Comparison of ENCODE assay signal across 28 cellular contexts in the genomic region with DNA sequence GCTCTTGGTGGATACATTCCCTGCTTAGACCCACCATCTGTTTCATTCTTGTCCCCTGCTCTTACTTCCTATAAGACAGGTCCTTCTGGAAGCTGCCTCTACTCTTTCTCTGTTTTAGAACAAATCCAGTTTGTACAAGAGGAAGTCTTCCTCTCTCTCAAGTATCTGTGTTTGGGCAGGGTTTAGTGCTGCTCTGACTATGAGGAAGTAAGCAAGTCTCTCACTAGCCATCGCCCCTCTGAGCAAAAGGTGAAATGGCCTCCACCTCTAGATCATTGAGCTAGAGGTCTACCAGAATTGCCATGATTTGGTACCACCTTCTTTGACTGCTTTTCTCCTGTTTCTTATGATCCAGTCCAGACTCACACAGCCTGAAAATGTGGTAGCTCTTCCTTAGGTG. TPM values are rescaled to one million over a fixed set of nuclear protein-coding genes. Genes with fewer than 3 reads are reported as not detected.
A peak's percentile ranks its signal among the peaks of the same experiment; 100 is the strongest.
DNase-seq lines count a peak whose midpoint lies in the region; ATAC-seq and TF ChIP-seq lines count a peak whose summit lies in the region.
"Had no signal": no experiment of that assay in that cellular context is flagged by ENCODE, and none has a peak within 500 bp of the region (broad histone marks: within the 10 kb centered on the region; RNA-seq: fewer than 3 reads in every experiment).

No MANE protein-coding gene starts in this region.

- no peak for TF ChIP-seq CTCF in right atrium auricular region (IDR thresholded peaks at IDR 0.05)

- no peak overlapping the region for H3K27ac ChIP-seq in right atrium auricular region
- H3K27ac ChIP-seq: breast epithelium, C4-2B, foreskin keratinocyte, HL-60, testis had no signal

- no peak for ATAC-seq in SK-N-SH treated with all-trans-retinoic acid at 6 μM for 48 hours
- no peak for ATAC-seq in GM19467 (IDR thresholded peaks at IDR 0.05; ENCODE audit: unreplicated experiment)
- ATAC-seq: activated T-cell treated with anti-CD3 and anti-CD28 coated beads, Interleukin-2, amount 50 U/mL, for 72 hours; foreskin keratinocyte; naive thymus-derived CD4-positive, alpha-beta T cell; PC-3; stimulated activated effector memory CD8-positive, alpha-beta T cell treated with anti-CD3 and anti-CD28 coated beads, Interleukin-12 subunit alpha, Interleukin-12 subunit beta, amount 100 ng/mL, for 72 hours had no signal

- H3K27me3 ChIP-seq in right atrium auricular region (no peaks in the 10 kb centered on the region), H7 (ENCODE audit: control insufficient read depth, insufficient read depth, low read length) (no peaks in the 10 kb centered on the region)
- H3K27me3 ChIP-seq: foreskin keratinocyte, testis had no signal

- H3K4me3 ChIP-seq in right atrium auricular region (no peak overlapping the region), H7 (ENCODE audit: insufficient read depth, low read depth, low read length) (no peak overlapping the region)
- H3K4me3 ChIP-seq: breast epithelium, smooth muscle cell, testis had no signal

- DNase-seq in CD1c-positive myeloid dendritic cell (ENCODE audit: extremely low spot score) (peak; percentile 18), Kasumi-1 (lab: John Stamatoyannopoulos, UW) (peak; percentile 16 to 23), SKM-1 treated with dmso at 0.1 percent for 144 hours (lab: John Stamatoyannopoulos, UW; ENCODE audit: unreplicated experiment) (peak; percentile 9), medulla oblongata (ENCODE audit: extremely low spot score) (peak; percentile 4), right atrium auricular region (ENCODE audit: low spot score) (no peak), H7 (no peak)
- DNase-seq: ACHN; activated CD4-positive, alpha-beta T cell treated with anti-CD3 and anti-CD28 coated beads for 48 hours; activated naive CD4-positive, alpha-beta T cell treated with anti-CD3 and anti-CD28 coated beads, Interleukin-2, amount 10 ng/mL, durations not matched to agents 7 days and 5 days; activated T-cell treated with anti-CD3 and anti-CD28 coated beads, Interleukin-2, amount 50 U/mL, for 72 hours; effector CD8-positive, alpha-beta T cell; foreskin keratinocyte; naive thymus-derived CD4-positive, alpha-beta T cell; NCI-H2029; NCI-H226; PC-3; Right ventricle myocardium superior; T-helper 1 cell; testis had no signal

- no peaks in the 10 kb centered on the region for H3K4me1 ChIP-seq in right atrium auricular region
- H3K4me1 ChIP-seq: breast epithelium, foreskin keratinocyte, testis had no signal

- H3K36me3 ChIP-seq in right atrium auricular region (no peaks in the 10 kb centered on the region), H7 (replicated peaks; ENCODE audit: control insufficient read depth, insufficient read depth, low read length) (no peaks in the 10 kb centered on the region)
- H3K36me3 ChIP-seq: breast epithelium had no signal

- no peaks in the 10 kb centered on the region for H3K9me3 ChIP-seq in right atrium auricular region
- H3K9me3 ChIP-seq: breast epithelium, testis had no signal

TF ChIP-seq in SK-N-SH treated with all-trans-retinoic acid at 6 μM for 48 hours, 23 proteins besides CTCF, POLR2A, EP300 and RAD21:
- TF ChIP-seq SNAI2 (CRISPR knock-in tag; IDR thresholded peaks at IDR 0.05) = no peak
- no peak for TF ChIP-seq ZFP3 (CRISPR knock-in tag; IDR thresholded peaks at IDR 0.05)

RNA-seq across cellular contexts. Expression of gene BTK, which starts 8.4 kb away (rescaled TPM):
- 1 to 10 TPM; 2.1 to 2.4 TPM for total RNA-seq in right atrium auricular region
- 0.07 and 0.11 TPM in 2 replicates for total RNA-seq in H7 (2014; rRNA removed; shearing (Covaris generic))
- total RNA-seq: G401, PC-3, renal cortical epithelial cell, smooth muscle cell had no signal

RNA-seq across cellular contexts. Expression of gene RPL36A, which starts 13.3 kb away (rescaled TPM):
- total RNA-seq in right atrium auricular region = 1,000 to 10,000 TPM in 1 of 2 donors, 100 to 1,000 TPM in 1; 495 to 1,021 TPM
- total RNA-seq in H7 (2014; rRNA removed; shearing (Covaris generic)) = 794 and 812 TPM in 2 replicates

RNA-seq across cellular contexts. Expression of gene TIMM8A, which starts 29.0 kb away (rescaled TPM):
- 1 to 10 TPM; 4.5 to 6.3 TPM for total RNA-seq in right atrium auricular region
- total RNA-seq in H7 (2014; rRNA removed; shearing (Covaris generic)) = 6.2 and 8.4 TPM in 2 replicates

RNA-seq across cellular contexts. Expression of gene GLA, which starts 30.2 kb away (rescaled TPM):
- total RNA-seq in right atrium auricular region = 10 to 100 TPM in 1 of 2 donors, 1 to 10 TPM in 1; 9.7 to 11.8 TPM
- 48.1 and 58.3 TPM in 2 replicates for total RNA-seq in H7 (2014; rRNA removed; shearing (Covaris generic))

RNA-seq across cellular contexts. Expression of gene HNRNPH2, which starts 30.5 kb away (rescaled TPM):
- 10 to 100 TPM; 40.5 to 48.5 TPM for total RNA-seq in right atrium auricular region
- total RNA-seq in H7 (2014; rRNA removed; shearing (Covaris generic)) = 33.5 and 35.0 TPM in 2 replicates

Comparison
In these comparisons a context has a peak if more than half of its experiments do, and no peak if none do; other contexts are left out.
1. DNase-seq: peak in CD1c-positive myeloid dendritic cell (single experiment), Kasumi-1 (2 of 2), SKM-1 treated with dmso at 0.1 percent for 144 hours (single experiment) and medulla oblongata (single experiment); none in right atrium auricular region (single experiment) and H7 (single experiment).